In the genomic region with DNA sequence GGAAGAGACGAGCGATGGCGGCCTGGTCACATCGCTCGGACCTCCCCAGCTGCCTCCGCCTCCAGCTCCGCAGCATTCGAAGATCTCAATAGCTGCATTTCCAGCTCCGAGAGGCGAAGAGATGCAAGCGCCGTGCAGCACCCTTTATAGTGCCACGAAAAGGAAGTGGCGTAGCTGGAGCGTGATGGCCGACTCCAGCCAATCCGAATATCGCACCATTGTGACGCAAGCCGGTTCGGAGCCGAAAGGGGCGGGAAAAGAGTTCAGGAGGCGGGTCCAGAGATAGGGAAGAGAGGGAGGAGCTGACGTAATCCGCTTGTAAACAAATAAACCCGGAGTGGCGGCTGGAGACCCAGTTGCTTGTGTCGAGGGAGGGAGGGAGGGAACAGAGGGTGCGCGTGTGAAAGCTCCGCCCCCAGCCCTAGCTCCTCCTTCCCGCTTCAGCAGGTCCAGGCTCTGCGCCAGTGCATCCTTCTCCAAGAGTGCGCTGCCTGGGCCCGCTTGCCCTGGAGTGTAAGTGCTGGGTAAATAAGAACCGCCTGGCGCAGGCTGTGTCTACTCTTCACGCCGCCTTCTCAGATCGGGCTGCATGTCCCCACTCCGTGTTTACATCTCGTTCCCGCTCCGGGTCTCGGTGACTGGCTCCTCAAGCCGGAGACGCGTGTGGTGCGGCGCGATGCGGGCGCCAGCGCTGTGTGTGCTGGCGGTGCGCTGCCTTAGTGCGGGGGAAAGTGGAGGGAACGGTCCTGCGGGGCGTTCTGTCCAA, we compare ENCODE assay signal across 1 cellular context.
TF ChIP-seq lines count a peak whose summit lies in the region.

A gene with protein sequence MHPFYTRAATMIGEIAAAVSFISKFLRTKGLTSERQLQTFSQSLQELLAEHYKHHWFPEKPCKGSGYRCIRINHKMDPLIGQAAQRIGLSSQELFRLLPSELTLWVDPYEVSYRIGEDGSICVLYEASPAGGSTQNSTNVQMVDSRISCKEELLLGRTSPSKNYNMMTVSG (minus strand): TSS at position 116 of the 766 bp plus-strand sequence. CDS start 311 bp downstream, outside the sequence.

TF ChIP-seq in SK-N-SH, 30 proteins besides CTCF, POLR2A, EP300 and RAD21 (continued from another document):
- TF ChIP-seq, protein P1, sequence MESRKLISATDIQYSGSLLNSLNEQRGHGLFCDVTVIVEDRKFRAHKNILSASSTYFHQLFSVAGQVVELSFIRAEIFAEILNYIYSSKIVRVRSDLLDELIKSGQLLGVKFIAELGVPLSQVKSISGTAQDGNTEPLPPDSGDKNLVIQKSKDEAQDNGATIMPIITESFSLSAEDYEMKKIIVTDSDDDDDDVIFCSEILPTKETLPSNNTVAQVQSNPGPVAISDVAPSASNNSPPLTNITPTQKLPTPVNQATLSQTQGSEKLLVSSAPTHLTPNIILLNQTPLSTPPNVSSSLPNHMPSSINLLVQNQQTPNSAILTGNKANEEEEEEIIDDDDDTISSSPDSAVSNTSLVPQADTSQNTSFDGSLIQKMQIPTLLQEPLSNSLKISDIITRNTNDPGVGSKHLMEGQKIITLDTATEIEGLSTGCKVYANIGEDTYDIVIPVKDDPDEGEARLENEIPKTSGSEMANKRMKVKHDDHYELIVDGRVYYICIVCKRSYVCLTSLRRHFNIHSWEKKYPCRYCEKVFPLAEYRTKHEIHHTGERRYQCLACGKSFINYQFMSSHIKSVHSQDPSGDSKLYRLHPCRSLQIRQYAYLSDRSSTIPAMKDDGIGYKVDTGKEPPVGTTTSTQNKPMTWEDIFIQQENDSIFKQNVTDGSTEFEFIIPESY (IDR thresholded peaks at IDR 0.05; ENCODE audit: borderline replicate concordance, low read depth), result no peak
- TF ChIP-seq NFIC (IDR thresholded peaks at IDR 0.05; ENCODE audit: borderline replicate concordance) (0 out of 2 replicates have a peak, but pooled peaks have one; percentile 40), GABPA (IDR thresholded peaks at IDR 0.05; ENCODE audit: low read depth) (peak; percentile 76), TCF12 (IDR thresholded peaks at IDR 0.05) (no peak), POLR2AphosphoS5 (IDR thresholded peaks at IDR 0.05; ENCODE audit: low read depth, low read length) (peak; percentile 100), ELF1 (IDR thresholded peaks at IDR 0.05) (no peak), FOXM1 (IDR thresholded peaks at IDR 0.05; ENCODE audit: low read depth) (no peak), YY1 (IDR thresholded peaks at IDR 0.05; ENCODE audit: low read depth) (peak; percentile 76; the same call in 1 of the 2 replicates), FOXJ3 (CRISPR knock-in tag; IDR thresholded peaks at IDR 0.05) (no peak; the same call in 1 of the 2 replicates), GATA2 (CRISPR knock-in tag; IDR thresholded peaks at IDR 0.05) (peak; percentile 5; the same call in 1 of the 2 replicates), EZH2phosphoT487 (IDR thresholded peaks at IDR 0.05; ENCODE audit: borderline replicate concordance, low read depth) (no peak), CHD2 (IDR thresholded peaks at IDR 0.05; ENCODE audit: low read length, partially characterized antibody) (peak; percentile 26), TAF1 (IDR thresholded peaks at IDR 0.05; ENCODE audit: borderline replicate concordance, low read depth, low read length) (peak; percentile 100)
- TF ChIP-seq, protein P2, sequence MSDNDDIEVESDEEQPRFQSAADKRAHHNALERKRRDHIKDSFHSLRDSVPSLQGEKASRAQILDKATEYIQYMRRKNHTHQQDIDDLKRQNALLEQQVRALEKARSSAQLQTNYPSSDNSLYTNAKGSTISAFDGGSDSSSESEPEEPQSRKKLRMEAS (IDR thresholded peaks at IDR 0.05; ENCODE audit: low read depth), result peak; percentile 49; the same call in 1 of the 2 replicates
- TF ChIP-seq, protein P3, sequence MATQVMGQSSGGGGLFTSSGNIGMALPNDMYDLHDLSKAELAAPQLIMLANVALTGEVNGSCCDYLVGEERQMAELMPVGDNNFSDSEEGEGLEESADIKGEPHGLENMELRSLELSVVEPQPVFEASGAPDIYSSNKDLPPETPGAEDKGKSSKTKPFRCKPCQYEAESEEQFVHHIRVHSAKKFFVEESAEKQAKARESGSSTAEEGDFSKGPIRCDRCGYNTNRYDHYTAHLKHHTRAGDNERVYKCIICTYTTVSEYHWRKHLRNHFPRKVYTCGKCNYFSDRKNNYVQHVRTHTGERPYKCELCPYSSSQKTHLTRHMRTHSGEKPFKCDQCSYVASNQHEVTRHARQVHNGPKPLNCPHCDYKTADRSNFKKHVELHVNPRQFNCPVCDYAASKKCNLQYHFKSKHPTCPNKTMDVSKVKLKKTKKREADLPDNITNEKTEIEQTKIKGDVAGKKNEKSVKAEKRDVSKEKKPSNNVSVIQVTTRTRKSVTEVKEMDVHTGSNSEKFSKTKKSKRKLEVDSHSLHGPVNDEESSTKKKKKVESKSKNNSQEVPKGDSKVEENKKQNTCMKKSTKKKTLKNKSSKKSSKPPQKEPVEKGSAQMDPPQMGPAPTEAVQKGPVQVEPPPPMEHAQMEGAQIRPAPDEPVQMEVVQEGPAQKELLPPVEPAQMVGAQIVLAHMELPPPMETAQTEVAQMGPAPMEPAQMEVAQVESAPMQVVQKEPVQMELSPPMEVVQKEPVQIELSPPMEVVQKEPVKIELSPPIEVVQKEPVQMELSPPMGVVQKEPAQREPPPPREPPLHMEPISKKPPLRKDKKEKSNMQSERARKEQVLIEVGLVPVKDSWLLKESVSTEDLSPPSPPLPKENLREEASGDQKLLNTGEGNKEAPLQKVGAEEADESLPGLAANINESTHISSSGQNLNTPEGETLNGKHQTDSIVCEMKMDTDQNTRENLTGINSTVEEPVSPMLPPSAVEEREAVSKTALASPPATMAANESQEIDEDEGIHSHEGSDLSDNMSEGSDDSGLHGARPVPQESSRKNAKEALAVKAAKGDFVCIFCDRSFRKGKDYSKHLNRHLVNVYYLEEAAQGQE (IDR thresholded peaks at IDR 0.05; ENCODE audit: low read depth, low read length), result peak; percentile 83
- TF ChIP-seq, protein P4, sequence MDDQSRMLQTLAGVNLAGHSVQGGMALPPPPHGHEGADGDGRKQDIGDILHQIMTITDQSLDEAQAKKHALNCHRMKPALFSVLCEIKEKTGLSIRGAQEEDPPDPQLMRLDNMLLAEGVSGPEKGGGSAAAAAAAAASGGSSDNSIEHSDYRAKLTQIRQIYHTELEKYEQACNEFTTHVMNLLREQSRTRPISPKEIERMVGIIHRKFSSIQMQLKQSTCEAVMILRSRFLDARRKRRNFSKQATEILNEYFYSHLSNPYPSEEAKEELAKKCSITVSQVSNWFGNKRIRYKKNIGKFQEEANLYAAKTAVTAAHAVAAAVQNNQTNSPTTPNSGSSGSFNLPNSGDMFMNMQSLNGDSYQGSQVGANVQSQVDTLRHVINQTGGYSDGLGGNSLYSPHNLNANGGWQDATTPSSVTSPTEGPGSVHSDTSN (IDR thresholded peaks at IDR 0.05), result no peak
TF ChIP-seq in SK-N-SH: peak in this region for 15.
